ENCODE assay signal across 8 cellular contexts in genomic region chr2:27723372-27724144, GRCh38. TPM values are rescaled to one million over a fixed set of nuclear protein-coding genes. Genes with fewer than 3 reads are reported as not detected.
DNase-seq lines count a peak whose midpoint lies in the region; ATAC-seq, FAIRE-seq and TF ChIP-seq lines count a peak whose summit lies in the region.

No MANE protein-coding gene starts in this region.

- peak overlapping the region; percentile 24 for H3K9ac ChIP-seq in adipocyte (ENCODE audit: low read length)

- TF ChIP-seq CTCF in pancreas (IDR thresholded peaks at IDR 0.05) = peak; percentile 61 to 90 (median 86)

- H3K36me3 ChIP-seq in ACC112 (ENCODE audit: insufficient read depth, low read length) (no peaks in the 10 kb centered on the region), adipocyte (ENCODE audit: control insufficient read depth, insufficient read depth, low read length, severe bottlenecking) (no peaks in the 10 kb centered on the region), pancreas (no peaks in the 10 kb centered on the region)

- DNase-seq in Daoy (ENCODE audit: low read depth) (peak; percentile 68), NCI-H2029 treated with DMSO at 0.1 percent for 48 hours (lab: John Stamatoyannopoulos, UW) (peak; percentile 28), adipocyte (ENCODE audit: low read depth) (peak; percentile 90), Right ventricle myocardium superior (peak; percentile 60), pancreas (peak; percentile 66 to 81 (median 70))

- H3K4me3 ChIP-seq in ACC112 (ENCODE audit: low read depth, low read length) = no peak overlapping the region
- H3K4me3 ChIP-seq in adipocyte (ENCODE audit: low read length) = no peak overlapping the region
- H3K4me3 ChIP-seq in pancreas = no peak overlapping the region

- H3K27me3 ChIP-seq in ACC112 (ENCODE audit: insufficient read depth, low read length) (no peaks in the 10 kb centered on the region), adipocyte (replicated peaks; ENCODE audit: control insufficient read depth, insufficient read depth, low read length) (no peaks in the 10 kb centered on the region), pancreas (no peaks in the 10 kb centered on the region)

- H3K27ac ChIP-seq in ACC112 (ENCODE audit: low read depth, low read length) (peak overlapping the region; percentile 23; the same call in 1 of the 2 replicates), pancreas (no peak overlapping the region)

- H3K79me2 ChIP-seq in ACC112 (ENCODE audit: control insufficient read depth, insufficient read depth, low read length, unreplicated experiment) = no peaks in the 10 kb centered on the region

- 35 to 36% methylated on average over 11 of the region's 11 CpGs for WGBS in pancreas, 2 donors

- intact Hi-C loops in Right ventricle myocardium superior (cut with DNase I) (no loop called here), pancreas (cut with DNase I) (no loop called here)

- no peak for FAIRE-seq in pancreas (lab: Jason Lieb, UNC)

- ATAC-seq in Right ventricle myocardium superior (ENCODE audit: poor library complexity) = peak; percentile 72
- peak; percentile 90 to 97 (median 94) for ATAC-seq in pancreas
- ATAC-seq in GM21390 (IDR thresholded peaks at IDR 0.05; ENCODE audit: unreplicated experiment) = no peak
- ATAC-seq in GM19023 (IDR thresholded peaks at IDR 0.05; ENCODE audit: unreplicated experiment) = no peak

- H3K4me1 ChIP-seq in ACC112 (ENCODE audit: control insufficient read depth, insufficient read depth, low read length, unreplicated experiment) (peaks cover 47% of the 10 kb centered on the region), adipocyte (ENCODE audit: control insufficient read depth, insufficient read depth, low read length) (peaks cover 11% of the 10 kb centered on the region), pancreas (no peaks in the 10 kb centered on the region)

- H2AFZ ChIP-seq in ACC112 (ENCODE audit: low read length, unreplicated experiment) = peak overlapping the region; percentile 57

- no peaks in the 10 kb centered on the region for H3K9me3 ChIP-seq in adipocyte (ENCODE audit: control insufficient read depth, low read length)
- no peaks in the 10 kb centered on the region for H3K9me3 ChIP-seq in pancreas

RNA-seq across cellular contexts. Expression of gene MRPL33, which starts 48.0 kb away (rescaled TPM):
- 175 and 232 TPM in 2 replicates for total RNA-seq in Daoy (2014; rRNA removed; shearing (Covaris generic))
- total RNA-seq in Right ventricle myocardium superior (356 TPM), pancreas (10 to 100 TPM; 17.8 to 29.7 (median 26.0) TPM)
- 100 to 1,000 TPM in 1 of 2 donors, 10 to 100 TPM in 1; 29.2 to 120 TPM for polyA plus RNA-seq in pancreas

RNA-seq across cellular contexts. Expression of gene SLC4A1AP, which starts 59.9 kb away (rescaled TPM):
- 46.3 and 51.6 TPM in 2 replicates for total RNA-seq in Daoy (2014; rRNA removed; shearing (Covaris generic))
- 18.5 TPM for total RNA-seq in Right ventricle myocardium superior
- 10 to 100 TPM in 1 of 6 donors, 1 to 10 TPM in 5; 5.1 to 12.1 (median 8.1) TPM for total RNA-seq in pancreas
- 10 to 100 TPM in 1 of 2 donors, 1 to 10 TPM in 1; 7.7 to 12.6 TPM for polyA plus RNA-seq in pancreas

Comparison
In these comparisons a context has a peak if more than half of its experiments do, and no peak if none do; other contexts are left out.
1. DNase-seq: peak in every context shown above with its lines; median percentile 90 in adipocyte; 70 in pancreas; 68 in Daoy; 60 in Right ventricle myocardium superior; 28 in NCI-H2029 treated with DMSO at 0.1 percent for 48 hours.
2. ATAC-seq: peak in Right ventricle myocardium superior (single experiment) and pancreas (4 of 4); none in GM21390 (single experiment) and GM19023 (single experiment).